Comparison of ENCODE assay signal across 9 cellular contexts in genomic region chr18:63025251-63025710, GRCh38.
DNase-seq lines count a peak whose midpoint lies in the region; ATAC-seq and TF ChIP-seq lines count a peak whose summit lies in the region.
"Had no signal": no experiment of that assay in that cellular context is flagged by ENCODE, and none has a peak within 500 bp of the region (broad histone marks: within the 10 kb centered on the region; RNA-seq: fewer than 3 reads in every experiment).

No MANE protein-coding gene starts in this region.

- ATAC-seq in HG02885 (IDR thresholded peaks at IDR 0.05; ENCODE audit: poor library complexity, unreplicated experiment): peak; percentile 45
- ATAC-seq in SK-N-SH treated with all-trans-retinoic acid at 6 μM for 48 hours: peak; percentile 62; the same call in 2 of the 3 replicates
- no peak for ATAC-seq in gastroesophageal sphincter
- no peak for ATAC-seq in GM21423 (IDR thresholded peaks at IDR 0.05; ENCODE audit: unreplicated experiment)
- no peak for ATAC-seq in GM21825 (IDR thresholded peaks at IDR 0.05; ENCODE audit: unreplicated experiment)

- in situ Hi-C loops in ACHN (cut with HindIII; ENCODE audit: low pct_ligation_motif_present, low pct_unique_long_range_greater_than_20kb, low sequenced_read_pairs): loop anchor here (25.0 kb wide), 1 partner anchor 412 kb away; no protein-coding TSS in a partner anchor

- peak in 2 of 4 experiments; percentile 25 to 50 for TF ChIP-seq CTCF in gastroesophageal sphincter (IDR thresholded peaks at IDR 0.05)

- DNase-seq in ACHN: peak; percentile 35
- peak; percentile 69 for DNase-seq in iPS-NIHi7 (ENCODE audit: extremely low spot score)
- DNase-seq in hepatic stellate cell (ENCODE audit: low spot score): no peak

- no peak overlapping the region for H3K27ac ChIP-seq in gastroesophageal sphincter
- H3K27ac ChIP-seq: parathyroid adenoma had no signal

- H3K9me3 ChIP-seq in gastroesophageal sphincter: no peaks in the 10 kb centered on the region

- TF ChIP-seq POLR2A in gastroesophageal sphincter (IDR thresholded peaks at IDR 0.05): no peak

- no peaks in the 10 kb centered on the region for H3K4me1 ChIP-seq in gastroesophageal sphincter
- H3K4me1 ChIP-seq: parathyroid adenoma had no signal

- TF ChIP-seq EP300 in gastroesophageal sphincter (IDR thresholded peaks at IDR 0.05): no peak

- 36 to 66% methylated on average over 3 to 6 of the region's 9 CpGs for WGBS in gastroesophageal sphincter (ENCODE audit: low coverage in 1 of 2), 2 donors

- H3K36me3 ChIP-seq in gastroesophageal sphincter: no peaks in the 10 kb centered on the region

- no peak overlapping the region for H3K4me3 ChIP-seq in gastroesophageal sphincter

- H3K27me3 ChIP-seq in gastroesophageal sphincter: no peaks in the 10 kb centered on the region

TF ChIP-seq in SK-N-SH treated with all-trans-retinoic acid at 6 μM for 48 hours, 23 proteins besides CTCF, POLR2A, EP300 and RAD21:
- TF ChIP-seq ZC3H10 (CRISPR knock-in tag; IDR thresholded peaks at IDR 0.05): no peak
- TF ChIP-seq POU6F1 (CRISPR knock-in tag; IDR thresholded peaks at IDR 0.05; ENCODE audit: borderline replicate concordance, low read depth): no peak
- TF ChIP-seq SNAI2 (CRISPR knock-in tag; IDR thresholded peaks at IDR 0.05): no peak
- TF ChIP-seq ZFP30 (CRISPR knock-in tag; IDR thresholded peaks at IDR 0.05): no peak
- no peak for TF ChIP-seq ARNTL (CRISPR knock-in tag; IDR thresholded peaks at IDR 0.05; ENCODE audit: borderline replicate concordance, low read depth)
- no peak for TF ChIP-seq ISL1 (CRISPR knock-in tag; IDR thresholded peaks at IDR 0.05)
- no peak for TF ChIP-seq TSHZ2 (CRISPR knock-in tag; IDR thresholded peaks at IDR 0.05)
- no peak for TF ChIP-seq ZNF70 (CRISPR knock-in tag; IDR thresholded peaks at IDR 0.05)
- no peak for TF ChIP-seq PPARA (CRISPR knock-in tag; IDR thresholded peaks at IDR 0.05; ENCODE audit: borderline replicate concordance)
- TF ChIP-seq GLIS3 (CRISPR knock-in tag; IDR thresholded peaks at IDR 0.05): no peak
- no peak for TF ChIP-seq TCF4 (CRISPR knock-in tag; IDR thresholded peaks at IDR 0.05; ENCODE audit: borderline replicate concordance)

Comparison
In these comparisons a context has a peak if more than half of its experiments do, and no peak if none do; other contexts are left out.
1. ATAC-seq: peak in HG02885 (single experiment) and SK-N-SH treated with all-trans-retinoic acid at 6 μM for 48 hours (single experiment); none in gastroesophageal sphincter (single experiment), GM21423 (single experiment) and GM21825 (single experiment).